In genomic region chr7:66140924-66141323, GRCh38 we compare ENCODE assay signal across 9 cellular contexts. TPM values are rescaled to one million over a fixed set of nuclear protein-coding genes. Genes with fewer than 3 reads are reported as not detected.
DNase-seq lines count a peak whose midpoint lies in the region; ATAC-seq and TF ChIP-seq lines count a peak whose summit lies in the region.
"Had no signal": no experiment of that assay in that cellular context is flagged by ENCODE, and none has a peak within 500 bp of the region (broad histone marks: within the 10 kb centered on the region; RNA-seq: fewer than 3 reads in every experiment).

No MANE protein-coding gene starts in this region.

- peaks cover 6% of the 10 kb centered on the region for H3K4me1 Mint-ChIP-seq in activated naive CD8-positive, alpha-beta T cell treated with anti-CD3 and anti-CD28 coated beads, Interleukin-2, amount 50 U/mL, for 24 hours

- H3K4me3 ChIP-seq in WI38 (ENCODE audit: low read depth, low read length) (no peak overlapping the region), heart left ventricle (no peak overlapping the region), prostate gland (no peak overlapping the region), neuronal stem cell (ENCODE audit: low read length in 2 of 2) (no peak overlapping the region)

- no peak overlapping the region for H3K4me3 Mint-ChIP-seq in activated naive CD8-positive, alpha-beta T cell treated with anti-CD3 and anti-CD28 coated beads, Interleukin-2, amount 50 U/mL, for 24 hours

- no peaks in the 10 kb centered on the region for H3K9me3 ChIP-seq in heart left ventricle
- no peaks in the 10 kb centered on the region for H3K9me3 ChIP-seq in prostate gland
- no peaks in the 10 kb centered on the region for H3K9me3 ChIP-seq in neuronal stem cell (replicated peaks in 1 of 2; ENCODE audit: control insufficient read depth in 2 of 2, insufficient read depth in 1 of 2, low read depth in 1 of 2, low read length in 2 of 2)

- H3K4me1 ChIP-seq in heart left ventricle: peaks cover 0 to 41% (median 19%) of the 10 kb centered on the region in 12 donors
- H3K4me1 ChIP-seq in prostate gland (replicated peaks): peaks cover 2% of the 10 kb centered on the region
- H3K4me1 ChIP-seq in neuronal stem cell (ENCODE audit: control insufficient read depth in 2 of 2, insufficient read depth in 1 of 2, low read depth in 1 of 2, low read length in 2 of 2): no peaks in the 10 kb centered on the region

- TF ChIP-seq POLR2A in heart left ventricle (IDR thresholded peaks at IDR 0.05): no peak
- no peak for TF ChIP-seq POLR2A in prostate gland (IDR thresholded peaks at IDR 0.05)

- H2AFZ ChIP-seq in neuronal stem cell (ENCODE audit: low read length): no peak overlapping the region

- no peak overlapping the region for H4K8ac ChIP-seq in neuronal stem cell (ENCODE audit: low read depth, low read length)

- no peak overlapping the region for H3K9ac ChIP-seq in neuronal stem cell (ENCODE audit: low read depth, low read length, poor library complexity)

- intact Hi-C loops in heart left ventricle (cut with DNase I): loop anchor here in 6 of 10 donors (5.0 to 10.0 kb wide), 7 partner anchors 64 to 354 kb away; partner anchors contain the start of gene TPST1 (in 3 of the 6)
- intact Hi-C loops in prostate gland (cut with DNase I): loop anchor here (10.0 kb wide), 1 partner anchor 354 kb away; no protein-coding TSS in a partner anchor

- H3K27ac ChIP-seq in heart left ventricle (peak overlapping the region in 3 of 12 donors; percentile 7 to 52 (median 14)), prostate gland (no peak overlapping the region), neuronal stem cell (replicated peaks; ENCODE audit: low read length) (no peak overlapping the region)
- H3K27ac ChIP-seq: C4-2B had no signal

- H3K36me3 ChIP-seq in heart left ventricle (peaks cover 0 to 78% (median 75%) of the 10 kb centered on the region in 9 donors), prostate gland (no peaks in the 10 kb centered on the region), neuronal stem cell (replicated peaks in 1 of 2; ENCODE audit: control insufficient read depth in 2 of 2, insufficient read depth in 2 of 2, low read length in 2 of 2) (peaks cover 14 to 85% of the 10 kb centered on the region in 2 donors)

- no peak overlapping the region for H2BK12ac ChIP-seq in neuronal stem cell (ENCODE audit: low read length)

- H3K36me3 Mint-ChIP-seq in activated naive CD8-positive, alpha-beta T cell treated with anti-CD3 and anti-CD28 coated beads, Interleukin-2, amount 50 U/mL, for 24 hours (ENCODE audit: low read depth): peaks cover 71% of the 10 kb centered on the region

- peak in 3 of 4 donors; percentile 65 to 79 (median 75) for ATAC-seq in heart left ventricle
- ATAC-seq in activated naive CD8-positive, alpha-beta T cell treated with anti-CD3 and anti-CD28 coated beads, Interleukin-2, amount 50 U/mL, for 24 hours: no peak

- no peak overlapping the region for H2BK120ac ChIP-seq in neuronal stem cell (ENCODE audit: low read depth, low read length)

- H2AK5ac ChIP-seq in neuronal stem cell (ENCODE audit: low read depth, low read length): no peak overlapping the region

- H3K27me3 Mint-ChIP-seq in activated naive CD8-positive, alpha-beta T cell treated with anti-CD3 and anti-CD28 coated beads, Interleukin-2, amount 50 U/mL, for 24 hours: no peaks in the 10 kb centered on the region

- TF ChIP-seq CTCF in WI38 (IDR thresholded peaks at IDR 0.05; ENCODE audit: low read depth, low read length) (peak; percentile 64), heart left ventricle (IDR thresholded peaks at IDR 0.05) (peak; percentile 48 to 80 (median 66)), prostate gland (IDR thresholded peaks at IDR 0.05) (peak in 3 of 4 experiments; percentile 35 to 67 (median 58))

- H3K18ac ChIP-seq in neuronal stem cell (ENCODE audit: low read length): no peak overlapping the region

- no peaks in the 10 kb centered on the region for H3K9me3 Mint-ChIP-seq in activated naive CD8-positive, alpha-beta T cell treated with anti-CD3 and anti-CD28 coated beads, Interleukin-2, amount 50 U/mL, for 24 hours

- DNase-seq in NCI-H1417 (lab: John Stamatoyannopoulos, UW) (peak in 2 of 3 experiments; percentile 2 to 39), NCI-H1417 treated with DMSO at 0.1 percent for 48 hours (lab: John Stamatoyannopoulos, UW) (no peak), heart left ventricle (peak; percentile 55 to 78 (median 68)), prostate gland (ENCODE audit: low spot score) (peak; percentile 66), neuronal stem cell (ENCODE audit: low spot score) (no peak)
- DNase-seq in stimulated activated naive CD4-positive, alpha-beta T cell (lab: John Stamatoyannopoulos, UW): no peak
- no peak for DNase-seq in activated naive CD8-positive, alpha-beta T cell treated with anti-CD3 and anti-CD28 coated beads, Interleukin-2, amount 50 U/mL, for 24 hours

- H2BK15ac ChIP-seq in neuronal stem cell (ENCODE audit: low read length): no peak overlapping the region

- H3K4me2 ChIP-seq in neuronal stem cell (ENCODE audit: insufficient read depth, low read length, poor library complexity, severe bottlenecking): no peak overlapping the region

- H3K27ac Mint-ChIP-seq in activated naive CD8-positive, alpha-beta T cell treated with anti-CD3 and anti-CD28 coated beads, Interleukin-2, amount 50 U/mL, for 24 hours: no peak overlapping the region

- H3K23ac ChIP-seq in neuronal stem cell (ENCODE audit: low read depth, low read length, poor library complexity): no peak overlapping the region

- H3K79me1 ChIP-seq in neuronal stem cell (ENCODE audit: low read depth, low read length): peaks cover 2% of the 10 kb centered on the region

- H2BK5ac ChIP-seq in neuronal stem cell (ENCODE audit: low read length): no peak overlapping the region

- no peak overlapping the region for H3K14ac ChIP-seq in neuronal stem cell (ENCODE audit: low read length)

- no peak overlapping the region for H3K4ac ChIP-seq in neuronal stem cell (ENCODE audit: low read length)

- WGBS in heart left ventricle, 4 donors: 16 to 33% (median 20%) methylated on average over 4 of the region's 4 CpGs
- WGBS in prostate gland: 14% methylated on average over 4 of the region's 4 CpGs
- WGBS in neuronal stem cell (ENCODE audit: extremely low coverage in 2 of 2, insufficient read length in 2 of 2, insufficient replicate concordance in 1 of 2), 2 donors: no CpG with 5 or more reads among the region's 4 CpGs

- H3K27me3 ChIP-seq in heart left ventricle: no peaks in the 10 kb centered on the region
- no peaks in the 10 kb centered on the region for H3K27me3 ChIP-seq in prostate gland (replicated peaks; ENCODE audit: insufficient read depth)
- no peaks in the 10 kb centered on the region for H3K27me3 ChIP-seq in neuronal stem cell (ENCODE audit: control insufficient read depth in 3 of 3, insufficient read depth in 3 of 3, low read depth in 1 of 3, low read length in 3 of 3)

- H4K91ac ChIP-seq in neuronal stem cell (ENCODE audit: low read depth, low read length, poor library complexity): no peak overlapping the region

RNA-seq across cellular contexts. Expression of gene CRCP, which starts 26.3 kb away (rescaled TPM):
- total RNA-seq in heart left ventricle (10 to 100 TPM; 15.1 to 69.4 (median 24.1) TPM), prostate gland (10 to 100 TPM; 37.9 to 48.1 TPM)
- 10 to 100 TPM; 14.7 to 17.7 TPM for polyA plus RNA-seq in heart left ventricle
- polyA plus RNA-seq in neuronal stem cell (2013, experiment 1 of 2): 22.7 TPM
- 21.6 TPM for polyA plus RNA-seq in neuronal stem cell (2013, experiment 2 of 2)

Comparison
In these comparisons a context has a peak if more than half of its experiments do, and no peak if none do; other contexts are left out.
1. DNase-seq: peak in NCI-H1417 (2 of 3), heart left ventricle (5 of 5) and prostate gland (single experiment); none in NCI-H1417 treated with DMSO at 0.1 percent for 48 hours (single experiment), stimulated activated naive CD4-positive, alpha-beta T cell (0 of 6), activated naive CD8-positive, alpha-beta T cell treated with anti-CD3 and anti-CD28 coated beads, Interleukin-2, amount 50 U/mL, for 24 hours (single experiment) and neuronal stem cell (single experiment).
2. Peak in every context shown above with its lines, with median percentiles within 50 percentile points of each other: CTCF ChIP-seq.